In the genomic region with DNA sequence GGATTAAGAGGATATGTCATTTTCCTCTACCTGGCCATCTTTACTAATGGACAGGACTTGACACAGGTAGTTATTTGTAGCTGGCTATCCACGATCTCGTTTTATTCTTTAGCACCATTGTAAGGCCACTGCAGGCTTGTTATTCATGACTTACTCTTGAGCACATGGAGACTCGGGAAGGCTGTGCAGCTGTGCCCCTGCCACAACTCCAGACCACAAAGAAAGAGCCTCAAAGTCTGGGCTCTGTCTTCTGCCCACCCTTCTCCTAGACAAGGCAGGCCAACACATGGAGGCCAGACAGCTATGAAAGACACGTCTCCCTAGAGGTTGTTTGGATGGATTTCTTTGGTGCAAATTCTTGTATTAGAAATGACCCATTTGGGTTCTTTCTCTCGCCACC, we compare ENCODE assay signal across 20 cellular contexts.
"Had no signal": no experiment of that assay in that cellular context is flagged by ENCODE, and none has a peak within 500 bp of the region (broad histone marks: within the 10 kb centered on the region; RNA-seq: fewer than 3 reads in every experiment).

No MANE protein-coding gene starts in this region.

- H3K36me3 ChIP-seq: heart right ventricle, stomach, vagina had no signal

- H3K36me3 Mint-ChIP-seq: activated naive CD4-positive, alpha-beta T cell treated with anti-CD3 and anti-CD28 coated beads, Interleukin-2, amount 10 ng/mL, durations not matched to agents 7 days and 5 days; naive thymus-derived CD8-positive, alpha-beta T cell; stimulated activated memory B cell treated with anti-CD40 and anti-IgM and Interleukin-4, amounts not matched to agents 10 μg/mL and 1 μg/mL and 100 μg/mL, for 72 hours had no signal

- H3K4me3 ChIP-seq: coronary artery, heart right ventricle, skin epidermis, stomach, vagina had no signal

- H3K27ac ChIP-seq: coronary artery, heart right ventricle, vagina had no signal

- H3K4me3 Mint-ChIP-seq: activated CD4-positive, alpha-beta memory T cell treated with anti-CD3 and anti-CD28 coated beads, Interleukin-2, amount 10 ng/mL, durations not matched to agents 7 days and 5 days; activated naive CD4-positive, alpha-beta T cell treated with anti-CD3 and anti-CD28 coated beads, Interleukin-2, amount 10 ng/mL, durations not matched to agents 7 days and 5 days; naive thymus-derived CD8-positive, alpha-beta T cell; stimulated activated memory B cell treated with anti-CD40 and anti-IgM and Interleukin-4, amounts not matched to agents 10 μg/mL and 1 μg/mL and 100 μg/mL, for 72 hours; T-helper 17 cell had no signal

- H3K9me3 Mint-ChIP-seq: activated CD4-positive, alpha-beta memory T cell treated with anti-CD3 and anti-CD28 coated beads, Interleukin-2, amount 10 ng/mL, durations not matched to agents 7 days and 5 days; activated naive CD4-positive, alpha-beta T cell treated with anti-CD3 and anti-CD28 coated beads, Interleukin-2, amount 10 ng/mL, durations not matched to agents 7 days and 5 days; stimulated activated memory B cell treated with anti-CD40 and anti-IgM and Interleukin-4, amounts not matched to agents 10 μg/mL and 1 μg/mL and 100 μg/mL, for 72 hours had no signal

- H3K27ac Mint-ChIP-seq: activated CD4-positive, alpha-beta memory T cell treated with anti-CD3 and anti-CD28 coated beads, Interleukin-2, amount 10 ng/mL, durations not matched to agents 7 days and 5 days; activated naive CD4-positive, alpha-beta T cell treated with anti-CD3 and anti-CD28 coated beads, Interleukin-2, amount 10 ng/mL, durations not matched to agents 7 days and 5 days; naive thymus-derived CD8-positive, alpha-beta T cell; stimulated activated memory B cell treated with anti-CD40 and anti-IgM and Interleukin-4, amounts not matched to agents 10 μg/mL and 1 μg/mL and 100 μg/mL, for 72 hours; T-helper 17 cell had no signal

- H3K9me3 ChIP-seq: heart right ventricle, stomach, vagina had no signal

- H3K27me3 Mint-ChIP-seq: activated naive CD4-positive, alpha-beta T cell treated with anti-CD3 and anti-CD28 coated beads, Interleukin-2, amount 10 ng/mL, durations not matched to agents 7 days and 5 days; stimulated activated memory B cell treated with anti-CD40 and anti-IgM and Interleukin-4, amounts not matched to agents 10 μg/mL and 1 μg/mL and 100 μg/mL, for 72 hours had no signal

- H3K4me1 Mint-ChIP-seq: activated CD4-positive, alpha-beta memory T cell treated with anti-CD3 and anti-CD28 coated beads, Interleukin-2, amount 10 ng/mL, durations not matched to agents 7 days and 5 days; activated naive CD4-positive, alpha-beta T cell treated with anti-CD3 and anti-CD28 coated beads, Interleukin-2, amount 10 ng/mL, durations not matched to agents 7 days and 5 days; naive thymus-derived CD8-positive, alpha-beta T cell; stimulated activated memory B cell treated with anti-CD40 and anti-IgM and Interleukin-4, amounts not matched to agents 10 μg/mL and 1 μg/mL and 100 μg/mL, for 72 hours; T-helper 17 cell had no signal

- ATAC-seq: naive thymus-derived CD8-positive, alpha-beta T cell; stimulated activated memory B cell treated with anti-CD40 and anti-IgM and Interleukin-4, amounts not matched to agents 10 μg/mL and 1 μg/mL and 100 μg/mL, for 72 hours; T-helper 17 cell had no signal

- DNase-seq: activated CD4-positive, alpha-beta memory T cell treated with anti-CD3 and anti-CD28 coated beads, Interleukin-2, amount 10 ng/mL, durations not matched to agents 7 days and 5 days; activated CD4-positive, alpha-beta T cell treated with anti-CD3 and anti-CD28 coated beads for 48 hours; activated CD4-positive, CD25-positive, alpha-beta regulatory T cell; activated effector memory CD4-positive, alpha-beta T cell treated with anti-CD3 and anti-CD28 coated beads, Interleukin-2, amount 50 U/mL, for 16 hours; activated naive CD4-positive, alpha-beta T cell treated with anti-CD3 and anti-CD28 coated beads, Interleukin-2, amount 10 ng/mL, durations not matched to agents 7 days and 5 days; amygdala; cerebellar nuclear complex; heart right ventricle; islet precursor cell; left cardiac atrium; naive thymus-derived CD8-positive, alpha-beta T cell; right cardiac atrium; stimulated activated CD4-positive, alpha-beta T cell treated with anti-CD3 and anti-CD28 coated beads, Interleukin-2, amount 100 ng/mL, for 24 hours; stomach; T-helper 17 cell had no signal

- H3K27me3 ChIP-seq: stomach, vagina had no signal

- FAIRE-seq: endometrium had no signal
